In the genomic region with DNA sequence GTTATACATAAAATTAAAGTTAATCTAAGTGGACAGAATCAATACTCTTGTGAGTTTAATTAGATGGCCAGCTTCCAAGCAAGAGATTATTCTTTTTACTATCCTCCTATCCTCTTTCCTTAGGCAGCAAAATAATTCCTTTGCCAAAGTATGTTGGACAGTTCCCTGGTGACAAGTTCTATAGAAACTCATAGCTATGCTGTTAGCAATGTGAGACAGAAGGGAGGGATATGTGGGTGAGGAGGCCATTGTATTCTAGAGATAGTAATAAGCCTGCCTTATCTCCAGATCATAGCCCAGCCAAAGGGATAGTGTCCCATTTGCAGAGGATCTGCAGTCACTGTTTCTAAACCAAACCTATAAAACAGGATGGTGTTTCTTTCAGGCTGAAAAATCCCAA, we compare ENCODE assay signal across 17 cellular contexts.
A peak's percentile ranks its signal among the peaks of the same experiment; 100 is the strongest.
DNase-seq lines count a peak whose midpoint lies in the region; ATAC-seq, FAIRE-seq and TF ChIP-seq lines count a peak whose summit lies in the region.
"Had no signal": no experiment of that assay in that cellular context is flagged by ENCODE, and none has a peak within 500 bp of the region (broad histone marks: within the 10 kb centered on the region; RNA-seq: fewer than 3 reads in every experiment).

No MANE protein-coding gene starts in this region.

- no peak for TF ChIP-seq RAD21 in SK-N-SH (IDR thresholded peaks at IDR 0.05; ENCODE audit: low read length)

- H2BK12ac ChIP-seq in trophoblast cell (ENCODE audit: low read length): no peak overlapping the region

- H3K9me3 ChIP-seq in SK-N-SH (no peaks in the 10 kb centered on the region), astrocyte (ENCODE audit: insufficient read depth, low read depth, low read length) (no peaks in the 10 kb centered on the region), trophoblast cell (ENCODE audit: insufficient read depth, low read depth, low read length) (no peaks in the 10 kb centered on the region)
- H3K9me3 ChIP-seq: HAP-1, SJCRH30 had no signal

- no peak overlapping the region for H3K14ac ChIP-seq in trophoblast cell (ENCODE audit: low read length)

- H3K4ac ChIP-seq in trophoblast cell (ENCODE audit: low read depth, low read length): no peak overlapping the region

- peak; percentile 32 for FAIRE-seq in astrocyte (lab: Jason Lieb, UNC)
- FAIRE-seq: A204.1 had no signal

- no peak overlapping the region for H4K8ac ChIP-seq in trophoblast cell (ENCODE audit: low read depth, low read length)

- no peaks in the 10 kb centered on the region for H4K20me1 ChIP-seq in SK-N-SH (ENCODE audit: insufficient read depth)
- no peaks in the 10 kb centered on the region for H4K20me1 ChIP-seq in astrocyte (ENCODE audit: insufficient read depth, low read length)

- no peaks in the 10 kb centered on the region for H3K9me2 ChIP-seq in SK-N-SH

- H3K27ac Mint-ChIP-seq in astrocyte (ENCODE audit: unreplicated experiment): no peak overlapping the region

- H3K36me3 Mint-ChIP-seq in astrocyte (ENCODE audit: low read depth, unreplicated experiment): no peaks in the 10 kb centered on the region

- no peak overlapping the region for H2AK5ac ChIP-seq in trophoblast cell (ENCODE audit: low read length)

- no peak overlapping the region for H2AFZ ChIP-seq in SK-N-SH (ENCODE audit: low read depth)
- no peak overlapping the region for H2AFZ ChIP-seq in astrocyte (ENCODE audit: low read depth, low read length)
- no peak overlapping the region for H2AFZ ChIP-seq in trophoblast cell (ENCODE audit: insufficient read depth, low read length, poor library complexity)

- H3K9ac ChIP-seq in SK-N-SH (no peak overlapping the region), astrocyte (ENCODE audit: low read length) (no peak overlapping the region), trophoblast cell (ENCODE audit: low read length) (no peak overlapping the region)

- H3K27me3 ChIP-seq in SK-N-SH (ENCODE audit: insufficient read depth) (peaks cover 22% of the 10 kb centered on the region), astrocyte (ENCODE audit: insufficient read depth, low read length) (no peaks in the 10 kb centered on the region), trophoblast cell (ENCODE audit: insufficient read depth, low read length) (no peaks in the 10 kb centered on the region)
- H3K27me3 ChIP-seq: SJCRH30 had no signal

- no peaks in the 10 kb centered on the region for H3K9me3 Mint-ChIP-seq in astrocyte (ENCODE audit: unreplicated experiment)

- no peaks in the 10 kb centered on the region for H3K27me3 Mint-ChIP-seq in astrocyte (ENCODE audit: low read depth, unreplicated experiment)

- no peak overlapping the region for H3K18ac ChIP-seq in trophoblast cell (ENCODE audit: low read length)

- no peak for TF ChIP-seq EP300 in SK-N-SH (IDR thresholded peaks at IDR 0.05; ENCODE audit: borderline replicate concordance in 1 of 2, low read depth in 1 of 2, low read length in 1 of 2)

- H3K4me2 ChIP-seq in SK-N-SH (no peak overlapping the region), astrocyte (ENCODE audit: low read length) (no peak overlapping the region), trophoblast cell (ENCODE audit: low read length) (no peak overlapping the region)

- H3K79me2 ChIP-seq in SK-N-SH (ENCODE audit: insufficient read depth) (no peaks in the 10 kb centered on the region), astrocyte (ENCODE audit: insufficient read depth, low read length) (no peaks in the 10 kb centered on the region), trophoblast cell (ENCODE audit: control insufficient read depth, insufficient read depth, low read length, poor library complexity) (no peaks in the 10 kb centered on the region)

- intact Hi-C loops in head of caudate nucleus (cut with DNase I): no loop called here

- H4K91ac ChIP-seq in trophoblast cell (ENCODE audit: low read depth, low read length): no peak overlapping the region

- CTCF ChIA-PET in SK-N-SH (lab: Yijun Ruan, JAX): interaction anchor here (1.3 kb wide), 1 partner anchor 544 kb away, joined by 5 read pairs; no protein-coding TSS in a partner anchor

- TF ChIP-seq CTCF in SK-N-SH (IDR thresholded peaks at IDR 0.05): no peak
- TF ChIP-seq CTCF in astrocyte (IDR thresholded peaks at IDR 0.05; ENCODE audit: insufficient read depth, low read depth, low read length): no peak

- no peak overlapping the region for H3K4me3 Mint-ChIP-seq in astrocyte (ENCODE audit: unreplicated experiment)

- no peak for ATAC-seq in SK-N-SH treated with all-trans-retinoic acid at 6 μM for 48 hours
- ATAC-seq in GM18861 (IDR thresholded peaks at IDR 0.05; ENCODE audit: unreplicated experiment): no peak

- H3K36me3 ChIP-seq in SK-N-SH (replicated peaks in 1 of 2; ENCODE audit: control insufficient read depth in 1 of 2, insufficient read depth in 2 of 2, low read length in 1 of 2) (no peaks in the 10 kb centered on the region), astrocyte (ENCODE audit: insufficient read depth, low read length) (no peaks in the 10 kb centered on the region), trophoblast cell (ENCODE audit: control insufficient read depth in 1 of 2, insufficient read depth in 2 of 2, low read length in 2 of 2) (no peaks in the 10 kb centered on the region)
- H3K36me3 ChIP-seq: HAP-1, SJCRH30 had no signal

- no peak overlapping the region for H4K12ac ChIP-seq in trophoblast cell (ENCODE audit: low read depth, low read length)

- POLR2A ChIA-PET in SK-N-SH (lab: Yijun Ruan, JAX): no interaction called here

- no peak overlapping the region for H3K4me3 ChIP-seq in SK-N-SH (ENCODE audit: low read depth in 2 of 2, low read length in 1 of 2)
- H3K4me3 ChIP-seq in astrocyte (ENCODE audit: insufficient read depth, low read depth, low read length): no peak overlapping the region
- no peak overlapping the region for H3K4me3 ChIP-seq in trophoblast cell (ENCODE audit: low read depth, low read length)
- H3K4me3 ChIP-seq: HAP-1, SJCRH30 had no signal

- H2BK5ac ChIP-seq in trophoblast cell (ENCODE audit: low read depth, low read length, poor library complexity): no peak overlapping the region

- H3K4me1 Mint-ChIP-seq in astrocyte (ENCODE audit: low read depth, unreplicated experiment): no peaks in the 10 kb centered on the region

- H3K4me1 ChIP-seq in SK-N-SH (ENCODE audit: control insufficient read depth in 1 of 2, insufficient read depth in 2 of 2, low read depth in 1 of 2, low read length in 1 of 2): no peaks in the 10 kb centered on the region; a peak in 1 of 4 replicates
- no peaks in the 10 kb centered on the region for H3K4me1 ChIP-seq in astrocyte (ENCODE audit: insufficient read depth, low read length)
- no peaks in the 10 kb centered on the region for H3K4me1 ChIP-seq in trophoblast cell (ENCODE audit: control insufficient read depth in 1 of 2, insufficient read depth in 2 of 2, low read length in 2 of 2)
- H3K4me1 ChIP-seq: HAP-1, SJCRH30 had no signal

- H3K79me1 ChIP-seq in trophoblast cell (ENCODE audit: low read length): no peaks in the 10 kb centered on the region

- no peak for DNase-seq in SK-N-SH
- peak; percentile 25 for DNase-seq in NCI-H82 treated with DMSO at 0.1 percent for 48 hours (lab: John Stamatoyannopoulos, UW; ENCODE audit: unreplicated experiment)
- no peak for DNase-seq in astrocyte (ENCODE audit: low read depth)
- DNase-seq in trophoblast cell: peak; percentile 19 to 68
- DNase-seq in DMS79 (lab: John Stamatoyannopoulos, UW): no peak
- no peak for DNase-seq in head of caudate nucleus
- DNase-seq: COR-L47, DMS153, NCI-H146, NCI-H226, NCI-H69 had no signal

- no peak overlapping the region for H3K23ac ChIP-seq in trophoblast cell (ENCODE audit: low read length)

- H3K27ac ChIP-seq in SK-N-SH (ENCODE audit: low read depth in 2 of 2, low read length in 1 of 2) (no peak overlapping the region), astrocyte (ENCODE audit: low read depth, low read length) (no peak overlapping the region), trophoblast cell (ENCODE audit: low read depth, low read length) (no peak overlapping the region)
- H3K27ac ChIP-seq: C4-2B, SJCRH30 had no signal

- no peaks in the 10 kb centered on the region for H3F3A ChIP-seq in SK-N-SH (replicated peaks; ENCODE audit: insufficient read depth)

- no peak overlapping the region for H2BK120ac ChIP-seq in trophoblast cell (ENCODE audit: insufficient read depth, low read length, poor library complexity)

TF ChIP-seq in SK-N-SH, 30 proteins besides CTCF, POLR2A, EP300 and RAD21 (continues in another document):
- TF ChIP-seq, protein P1, sequence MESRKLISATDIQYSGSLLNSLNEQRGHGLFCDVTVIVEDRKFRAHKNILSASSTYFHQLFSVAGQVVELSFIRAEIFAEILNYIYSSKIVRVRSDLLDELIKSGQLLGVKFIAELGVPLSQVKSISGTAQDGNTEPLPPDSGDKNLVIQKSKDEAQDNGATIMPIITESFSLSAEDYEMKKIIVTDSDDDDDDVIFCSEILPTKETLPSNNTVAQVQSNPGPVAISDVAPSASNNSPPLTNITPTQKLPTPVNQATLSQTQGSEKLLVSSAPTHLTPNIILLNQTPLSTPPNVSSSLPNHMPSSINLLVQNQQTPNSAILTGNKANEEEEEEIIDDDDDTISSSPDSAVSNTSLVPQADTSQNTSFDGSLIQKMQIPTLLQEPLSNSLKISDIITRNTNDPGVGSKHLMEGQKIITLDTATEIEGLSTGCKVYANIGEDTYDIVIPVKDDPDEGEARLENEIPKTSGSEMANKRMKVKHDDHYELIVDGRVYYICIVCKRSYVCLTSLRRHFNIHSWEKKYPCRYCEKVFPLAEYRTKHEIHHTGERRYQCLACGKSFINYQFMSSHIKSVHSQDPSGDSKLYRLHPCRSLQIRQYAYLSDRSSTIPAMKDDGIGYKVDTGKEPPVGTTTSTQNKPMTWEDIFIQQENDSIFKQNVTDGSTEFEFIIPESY (IDR thresholded peaks at IDR 0.05; ENCODE audit: borderline replicate concordance, low read depth): no peak

TF ChIP-seq in SK-N-SH treated with all-trans-retinoic acid at 6 μM for 48 hours, 23 proteins besides CTCF, POLR2A, EP300 and RAD21 (continues in another document):
- TF ChIP-seq ESRRG (CRISPR knock-in tag; IDR thresholded peaks at IDR 0.05) (no peak), POU6F1 (CRISPR knock-in tag; IDR thresholded peaks at IDR 0.05; ENCODE audit: borderline replicate concordance, low read depth) (no peak), RARB (CRISPR knock-in tag; IDR thresholded peaks at IDR 0.05) (no peak), CSDC2 (CRISPR knock-in tag; IDR thresholded peaks at IDR 0.05) (no peak), TOX (CRISPR knock-in tag; IDR thresholded peaks at IDR 0.05; ENCODE audit: borderline replicate concordance) (no peak)

Comparison
In these comparisons a context has a peak if more than half of its experiments do, and no peak if none do; other contexts are left out.
1. DNase-seq: peak in NCI-H82 treated with DMSO at 0.1 percent for 48 hours (single experiment) and trophoblast cell (2 of 2); none in SK-N-SH (single experiment), astrocyte (single experiment), DMS79 (single experiment) and head of caudate nucleus (0 of 42).